1 cellular context compared by ENCODE assay signal in genomic region chr17:59829217-59830006, GRCh38.
A peak's percentile ranks its signal among the peaks of the same experiment; 100 is the strongest.
TF ChIP-seq lines count a peak whose summit lies in the region.

No MANE protein-coding gene starts in this region.

TF ChIP-seq in K562, 482 proteins besides CTCF, POLR2A, EP300 and RAD21 (continued from another document and continues in another):
- TF ChIP-seq NEUROD1 (IDR thresholded peaks at IDR 0.05; ENCODE audit: borderline replicate concordance, low read depth, low read length, partially characterized antibody) (no peak), ZNF57 (CRISPR knock-in tag; IDR thresholded peaks at IDR 0.05) (no peak), TEAD1 (CRISPR knock-in tag; IDR thresholded peaks at IDR 0.05) (no peak), TCF7L2 (IDR thresholded peaks at IDR 0.05; ENCODE audit: low read depth, low read length) (no peak), SNIP1 (IDR thresholded peaks at IDR 0.05; ENCODE audit: low read depth) (no peak), ZNF764 (CRISPR knock-in tag; IDR thresholded peaks at IDR 0.05; ENCODE audit: low read depth) (no peak), SETDB1 (IDR thresholded peaks at IDR 0.05; ENCODE audit: low read length) (no peak), ZNF274 (IDR thresholded peaks at IDR 0.05; ENCODE audit: borderline replicate concordance, low read depth, low read length) (no peak), XRCC4 (IDR thresholded peaks at IDR 0.05; ENCODE audit: extremely low read depth, insufficient read depth, insufficient read length) (no peak), ZBTB34 (CRISPR knock-in tag; IDR thresholded peaks at IDR 0.05) (no peak), ZNF778 (CRISPR knock-in tag; IDR thresholded peaks at IDR 0.05) (no peak), ZHX1 (conservative IDR thresholded peaks at IDR 0.05; ENCODE audit: low read length) (no peak), NCOA1 (IDR thresholded peaks at IDR 0.05; ENCODE audit: low read depth) (peak; percentile 82), ZNF239 (CRISPR knock-in tag; IDR thresholded peaks at IDR 0.05) (no peak), EGR1 (conservative IDR thresholded peaks at IDR 0.05) (peak; percentile 50), TBP (optimal IDR thresholded peaks at IDR 0.05; ENCODE audit: low read depth, low read length) (peak; percentile 50), ZNF511 (CRISPR knock-in tag; IDR thresholded peaks at IDR 0.05) (no peak), MEIS2 (IDR thresholded peaks at IDR 0.05; ENCODE audit: partially characterized antibody) (peak; percentile 98), U2AF1 (optimal IDR thresholded peaks at IDR 0.05; ENCODE audit: low read depth, low read length) (no peak), GABPB2 (CRISPR knock-in tag; conservative IDR thresholded peaks at IDR 0.05) (no peak), CHCHD3 (CRISPR knock-in tag; IDR thresholded peaks at IDR 0.05) (no peak), PRDM10 (IDR thresholded peaks at IDR 0.05; ENCODE audit: partially characterized antibody) (peak; percentile 43), SRSF9 (IDR thresholded peaks at IDR 0.05; ENCODE audit: borderline replicate concordance, low read depth, low read length) (no peak), CLOCK (CRISPR knock-in tag; IDR thresholded peaks at IDR 0.05; ENCODE audit: borderline replicate concordance) (no peak), ZBTB17 (CRISPR knock-in tag; IDR thresholded peaks at IDR 0.05) (no peak), SAFB2 (IDR thresholded peaks at IDR 0.05; ENCODE audit: borderline replicate concordance, low read depth, low read length, severe bottlenecking) (no peak), CC2D1A (IDR thresholded peaks at IDR 0.05) (peak; percentile 71; the same call in 1 of the 2 replicates), ZNF436 (CRISPR knock-in tag; IDR thresholded peaks at IDR 0.05) (no peak), MED1 (CRISPR knock-in tag; IDR thresholded peaks at IDR 0.05; ENCODE audit: borderline replicate concordance) (no peak), NFATC3 (IDR thresholded peaks at IDR 0.05) (0 out of 2 replicates have a peak, but pooled peaks have one; percentile 14), ZNF75A (CRISPR knock-in tag; IDR thresholded peaks at IDR 0.05) (no peak), ZNF217 (CRISPR knock-in tag; IDR thresholded peaks at IDR 0.05) (no peak), POLR2B (IDR thresholded peaks at IDR 0.05; ENCODE audit: low read depth, partially characterized antibody) (no peak), ZNF76 (CRISPR knock-in tag; IDR thresholded peaks at IDR 0.05; ENCODE audit: borderline replicate concordance) (no peak), AFF4 (CRISPR knock-in tag; IDR thresholded peaks at IDR 0.05) (no peak), CGGBP1 (CRISPR knock-in tag; IDR thresholded peaks at IDR 0.05) (no peak), CREB5 (CRISPR knock-in tag; IDR thresholded peaks at IDR 0.05) (no peak), ID3 (CRISPR knock-in tag; IDR thresholded peaks at IDR 0.05) (no peak), ID3 (tag; IDR thresholded peaks at IDR 0.05) (no peak; the same call in 1 of the 2 replicates), ZNF41 (CRISPR knock-in tag; conservative IDR thresholded peaks at IDR 0.05) (no peak), JUNB (CRISPR knock-in tag; conservative IDR thresholded peaks at IDR 0.05) (no peak), GATAD2B (IDR thresholded peaks at IDR 0.05; ENCODE audit: borderline replicate concordance) (no peak; the same call in 1 of the 2 replicates), ZBTB11 (CRISPR knock-in tag; IDR thresholded peaks at IDR 0.05) (peak in 2 of 3 experiments; percentile 66 to 74; a peak in 4 of 6 replicates), ARHGAP35 (IDR thresholded peaks at IDR 0.05; ENCODE audit: partially characterized antibody) (no peak)
